In the genomic region with DNA sequence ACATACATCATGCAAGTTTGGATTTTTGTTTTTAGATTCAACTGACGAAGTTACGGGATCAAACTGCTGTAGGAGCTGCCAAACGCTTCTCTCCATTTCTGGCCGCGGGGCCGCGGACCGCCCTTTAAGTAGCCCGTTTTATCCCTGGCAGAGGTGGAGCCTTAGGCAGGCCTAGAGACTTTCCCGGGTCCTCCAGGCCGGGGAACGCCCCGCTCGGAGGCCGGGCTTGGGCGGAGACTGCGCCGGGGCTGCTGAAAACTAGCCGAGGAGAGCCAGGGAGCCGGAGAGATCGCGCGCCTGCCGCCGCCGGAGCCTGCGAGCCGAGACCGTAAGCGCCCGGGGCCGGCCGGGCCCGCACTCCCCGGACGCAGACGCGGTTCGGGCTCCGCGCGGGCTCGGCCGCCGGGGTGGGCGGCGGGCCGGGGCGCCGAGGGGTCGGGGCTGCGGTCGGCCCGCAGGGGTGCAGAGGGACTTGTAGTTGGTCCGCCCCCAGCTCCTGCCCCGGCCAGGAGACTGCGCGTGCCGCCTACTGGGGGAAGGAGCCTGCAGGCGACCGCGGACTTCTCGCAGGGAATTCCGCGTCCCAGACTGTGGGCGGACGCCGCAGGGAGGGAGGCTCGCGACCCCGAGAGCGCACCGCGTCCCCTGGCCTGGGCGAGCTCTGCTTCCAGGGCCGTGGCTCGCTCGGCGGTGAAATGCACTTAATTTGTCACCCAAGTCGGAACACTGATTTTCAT, we compare ENCODE assay signal across 8 cellular contexts. TPM values are rescaled to one million over a fixed set of nuclear protein-coding genes. Genes with fewer than 3 reads are reported as not detected.
A peak's percentile ranks its signal among the peaks of the same experiment; 100 is the strongest.
DNase-seq lines count a peak whose midpoint lies in the region; ATAC-seq and TF ChIP-seq lines count a peak whose summit lies in the region.

EPHX1 (plus strand) TSS at position 283 of the 737 bp plus-strand sequence. CDS start 18,606 bp downstream, outside the sequence.

- peak within 1 kb of the TSS; percentile 90 for H3K4me3 Mint-ChIP-seq in GM23338
- peak within 1 kb of the TSS; percentile 91 for H3K4me3 Mint-ChIP-seq in activated naive CD4-positive, alpha-beta T cell treated with anti-CD3 and anti-CD28 coated beads, Interleukin-2, amount 50 U/mL, for 24 hours
- peak within 1 kb of the TSS; percentile 80 for H3K4me3 Mint-ChIP-seq in osteocyte (ENCODE audit: unreplicated experiment)

- ATAC-seq in GM23338: peak; percentile 85
- peak; percentile 56 for ATAC-seq in thoracic aorta (ENCODE audit: insufficient number of reproducible peaks, low FRiP score, low read depth)

- H3K9me3 ChIP-seq in ES-I3 (ENCODE audit: control insufficient read depth, insufficient read depth, low read length): no peaks in the 10 kb centered on the region
- no peaks in the 10 kb centered on the region for H3K9me3 ChIP-seq in thoracic aorta

- peak within 1 kb of the TSS; percentile 72 for H2AFZ ChIP-seq in GM23338

- H3K27ac Mint-ChIP-seq in GM23338 (peak within 1 kb of the TSS; percentile 46), osteocyte (ENCODE audit: unreplicated experiment) (peak within 1 kb of the TSS; percentile 81)
- no peak within 1 kb of the TSS for H3K27ac Mint-ChIP-seq in activated naive CD4-positive, alpha-beta T cell treated with anti-CD3 and anti-CD28 coated beads, Interleukin-2, amount 50 U/mL, for 24 hours

- H3K9ac ChIP-seq in ES-I3 (ENCODE audit: low read depth, low read length): peak within 1 kb of the TSS; percentile 93

- peaks cover 29% of the 10 kb centered on the region for H3K79me2 ChIP-seq in GM23338 (replicated peaks; ENCODE audit: insufficient read depth)

- H3K9me3 Mint-ChIP-seq in GM23338 (no peaks in the 10 kb centered on the region), osteocyte (ENCODE audit: unreplicated experiment) (no peaks in the 10 kb centered on the region)
- no peaks in the 10 kb centered on the region for H3K9me3 Mint-ChIP-seq in activated naive CD4-positive, alpha-beta T cell treated with anti-CD3 and anti-CD28 coated beads, Interleukin-2, amount 50 U/mL, for 24 hours

- in situ Hi-C loops in SK-MEL-5 (cut with HindIII; ENCODE audit: low pct_unique_long_range_greater_than_20kb, low sequenced_read_pairs): no loop called here

- H3K4me1 ChIP-seq in ES-I3 (ENCODE audit: insufficient read depth, low read length) (peaks cover 20% of the 10 kb centered on the region), GM23338 (ENCODE audit: insufficient read depth) (peaks cover 31% of the 10 kb centered on the region), thoracic aorta (ENCODE audit: control insufficient read depth in 1 of 2, low read depth in 2 of 2) (peaks cover 22 to 46% of the 10 kb centered on the region in 2 donors)

- H3K27ac ChIP-seq in GM23338 (ENCODE audit: low read depth): peak within 1 kb of the TSS; percentile 71; the same call in 1 of the 2 replicates
- peak within 1 kb of the TSS; percentile 59 to 68 for H3K27ac ChIP-seq in thoracic aorta

- no peaks in the 10 kb centered on the region for H3K9me2 ChIP-seq in GM23338 (ENCODE audit: insufficient read depth)

- peak; percentile 92 for DNase-seq in GM23338 (ENCODE audit: low spot score)
- DNase-seq in LNCaP clone FGC (ENCODE audit: low read depth): peak; percentile 56
- DNase-seq in SK-MEL-5 (ENCODE audit: low read depth, low spot score): peak; percentile 90
- peak; percentile 92 for DNase-seq in glomerular visceral epithelial cell (ENCODE audit: extremely low spot score)
- peak; percentile 95 for DNase-seq in osteocyte (ENCODE audit: extremely low spot score, unreplicated experiment)
- DNase-seq in thoracic aorta (ENCODE audit: low spot score): peak; percentile 62

- TF ChIP-seq CTCF in GM23338 (conservative IDR thresholded peaks at IDR 0.05; ENCODE audit: low read depth in 2 of 2) (peak; percentile 23 to 33; a peak in 1 of 4 replicates), LNCaP clone FGC (IDR thresholded peaks at IDR 0.05; ENCODE audit: control insufficient read depth, extremely low read depth, insufficient read depth) (peak; percentile 52), osteocyte (IDR thresholded peaks at IDR 0.05) (peak; percentile 47), thoracic aorta (IDR thresholded peaks at IDR 0.05) (peak; percentile 42)

- H3K4me1 Mint-ChIP-seq in GM23338: peaks cover 24% of the 10 kb centered on the region
- H3K4me1 Mint-ChIP-seq in activated naive CD4-positive, alpha-beta T cell treated with anti-CD3 and anti-CD28 coated beads, Interleukin-2, amount 50 U/mL, for 24 hours: peaks cover 10% of the 10 kb centered on the region
- H3K4me1 Mint-ChIP-seq in osteocyte (ENCODE audit: unreplicated experiment): peaks cover 34% of the 10 kb centered on the region

- H4K20me1 ChIP-seq in GM23338 (replicated peaks; ENCODE audit: insufficient read depth): 0 out of 2 replicates have a peak, but pooled peaks cover 3% of the 10 kb centered on the region

- H3K36me3 Mint-ChIP-seq in GM23338 (ENCODE audit: low read depth): peaks cover 7% of the 10 kb centered on the region; the same call in 2 of the 3 replicates
- no peaks in the 10 kb centered on the region for H3K36me3 Mint-ChIP-seq in activated naive CD4-positive, alpha-beta T cell treated with anti-CD3 and anti-CD28 coated beads, Interleukin-2, amount 50 U/mL, for 24 hours
- H3K36me3 Mint-ChIP-seq in osteocyte (ENCODE audit: unreplicated experiment): no peaks in the 10 kb centered on the region

- H3K27me3 ChIP-seq in GM23338 (ENCODE audit: insufficient read depth): no peaks in the 10 kb centered on the region
- no peaks in the 10 kb centered on the region for H3K27me3 ChIP-seq in thoracic aorta (replicated peaks; ENCODE audit: insufficient read depth)

- H3F3A ChIP-seq in GM23338 (replicated peaks; ENCODE audit: low read depth): peaks cover 31% of the 10 kb centered on the region; the same call in 1 of the 2 replicates

- peaks cover 14% of the 10 kb centered on the region for H3K27me3 Mint-ChIP-seq in GM23338 (ENCODE audit: insufficient read depth, low read depth, poor library complexity)
- no peaks in the 10 kb centered on the region for H3K27me3 Mint-ChIP-seq in activated naive CD4-positive, alpha-beta T cell treated with anti-CD3 and anti-CD28 coated beads, Interleukin-2, amount 50 U/mL, for 24 hours
- no peaks in the 10 kb centered on the region for H3K27me3 Mint-ChIP-seq in osteocyte (ENCODE audit: unreplicated experiment)

- peak within 1 kb of the TSS; percentile 92 for H3K4me2 ChIP-seq in GM23338

- peak within 1 kb of the TSS; percentile 90 for H3K4me3 ChIP-seq in GM23338
- H3K4me3 ChIP-seq in LNCaP clone FGC (ENCODE audit: low read depth, low read length): peak within 1 kb of the TSS; percentile 70
- peak within 1 kb of the TSS; percentile 91 for H3K4me3 ChIP-seq in thoracic aorta

- no peaks in the 10 kb centered on the region; the same call in 1 of the 2 replicates for H3K36me3 ChIP-seq in ES-I3 (ENCODE audit: insufficient read depth, low read length)
- H3K36me3 ChIP-seq in GM23338 (ENCODE audit: insufficient read depth): no peaks in the 10 kb centered on the region
- H3K36me3 ChIP-seq in thoracic aorta: no peaks in the 10 kb centered on the region

TF ChIP-seq in GM23338, 12 proteins besides CTCF, POLR2A, EP300 and RAD21:
- peak; percentile 75 for TF ChIP-seq POLR2AphosphoS5 (IDR thresholded peaks at IDR 0.05; ENCODE audit: low read depth)
- TF ChIP-seq REST (IDR thresholded peaks at IDR 0.05; ENCODE audit: unreplicated experiment): no peak
- TF ChIP-seq ZNF331 (CRISPR knock-in tag; IDR thresholded peaks at IDR 0.05; ENCODE audit: low read depth): no peak

RNA-seq across cellular contexts. Expression of gene EPHX1, which starts in this region (rescaled TPM):
- 46.5 and 47.0 TPM in 2 replicates for total RNA-seq in GM23338 (2014; rRNA removed; shearing (Covaris generic))
- 15.3 and 17.3 TPM in 2 replicates for polyA plus RNA-seq in GM23338 (2016; fragmentation: Nextera tagmentation; extraction: Ambion mirVana)
- 20.7 and 21.8 TPM in 2 replicates for total RNA-seq in SK-MEL-5 (2014; rRNA removed; shearing (Covaris generic))
- 77.9 and 86.7 TPM in 2 replicates for polyA plus RNA-seq in SK-MEL-5 (2015; cell fraction: cytosol; rRNA removed)
- 9.4 and 11.9 TPM in 2 replicates for polyA plus RNA-seq in SK-MEL-5 (2015; cell fraction: nucleus; rRNA removed)
- 30.3 and 32.3 TPM in 2 replicates for total RNA-seq in osteocyte
- 10 to 100 TPM; 58.9 to 77.6 TPM for total RNA-seq in thoracic aorta

Comparison
In these comparisons a context has a peak if more than half of its experiments do, and no peak if none do; other contexts are left out.
1. Peak in every context shown above with its lines: DNase-seq, ATAC-seq, H3K4me3 ChIP-seq and H3K27ac ChIP-seq.